Comparison of ENCODE assay signal across 21 cellular contexts in genomic region chr7:116665447-116665996, GRCh38. TPM values are rescaled to one million over a fixed set of nuclear protein-coding genes. Genes with fewer than 3 reads are reported as not detected.
DNase-seq lines count a peak whose midpoint lies in the region; ATAC-seq, FAIRE-seq and TF ChIP-seq lines count a peak whose summit lies in the region.
"Had no signal": no experiment of that assay in that cellular context is flagged by ENCODE, and none has a peak within 500 bp of the region (broad histone marks: within the 10 kb centered on the region; RNA-seq: fewer than 3 reads in every experiment).

No MANE protein-coding gene starts in this region.

- FAIRE-seq in HepG2 (lab: Jason Lieb, UNC) (no peak), kidney (lab: Jason Lieb, UNC) (peak; percentile 84)
- FAIRE-seq: GM12891, GM18507, H54 had no signal

- no peak for ATAC-seq in HepG2
- no peak for ATAC-seq in HG03442 (IDR thresholded peaks at IDR 0.05; ENCODE audit: unreplicated experiment)
- ATAC-seq in effector memory CD8-positive, alpha-beta T cell (replicated peaks): no peak
- ATAC-seq in HG02610 (IDR thresholded peaks at IDR 0.05; ENCODE audit: unreplicated experiment): no peak
- ATAC-seq in HG02884 (IDR thresholded peaks at IDR 0.05; ENCODE audit: unreplicated experiment): no peak
- ATAC-seq: PC-3 had no signal

- POLR2A ChIA-PET in HepG2 (lab: Yijun Ruan, JAX): no interaction called here

- H3K4me1 Mint-ChIP-seq in effector memory CD8-positive, alpha-beta T cell (ENCODE audit: low read depth in 2 of 2): no peaks in the 10 kb centered on the region

- H3K27me3 Mint-ChIP-seq in effector memory CD8-positive, alpha-beta T cell: peaks cover 27 to 35% of the 10 kb centered on the region in 2 donors

- no TSS peak for BruUV-seq in HepG2 (replicated peaks; lab: Mats Ljungman, UMichigan)

- TF ChIP-seq RAD21 in liver (IDR thresholded peaks at IDR 0.05) (peak in 1 of 2 donors; percentile 16), HepG2 (CRISPR knock-in tag; IDR thresholded peaks at IDR 0.05) (no peak)

- TF ChIP-seq CTCF in liver (IDR thresholded peaks at IDR 0.05; ENCODE audit: low read depth, low read length, missing input control) (no peak), HepG2 (CRISPR knock-in tag; IDR thresholded peaks at IDR 0.05) (no peak), choroid plexus epithelial cell (conservative IDR thresholded peaks at IDR 0.05; ENCODE audit: low read depth, low read length) (no peak), kidney (IDR thresholded peaks at IDR 0.05; ENCODE audit: borderline replicate concordance, extremely low read depth, insufficient read depth) (no peak)

- in situ Hi-C loops in HepG2 (cut with HindIII; ENCODE audit: extremely low pct_ligation_motif_present, low pct_unique_long_range_greater_than_20kb): no loop called here

- H3K27me3 ChIP-seq in liver (ENCODE audit: control insufficient read depth in 4 of 4, insufficient read depth in 4 of 4, low read length in 3 of 4) (no peaks in the 10 kb centered on the region), HepG2 (ENCODE audit: control insufficient read depth in 1 of 2, insufficient read depth in 2 of 2, low read length in 2 of 2) (no peaks in the 10 kb centered on the region)

- H3K9me3 Mint-ChIP-seq in effector memory CD8-positive, alpha-beta T cell: no peaks in the 10 kb centered on the region
- H3K9me3 Mint-ChIP-seq: CD4-positive, alpha-beta T cell; HFFc6 had no signal

- H3K9me3 ChIP-seq in liver (ENCODE audit: control insufficient read depth in 4 of 4, low read length in 3 of 4) (no peaks in the 10 kb centered on the region), HepG2 (ENCODE audit: low read length) (no peaks in the 10 kb centered on the region), kidney (ENCODE audit: control insufficient read depth in 1 of 2, low read length in 2 of 2) (no peaks in the 10 kb centered on the region)

- peaks cover 0 to 6% (median 0%) of the 10 kb centered on the region in 4 donors for H3K4me1 ChIP-seq in liver (ENCODE audit: control insufficient read depth in 4 of 4, insufficient read depth in 4 of 4, low read length in 3 of 4)
- H3K4me1 ChIP-seq in HepG2 (ENCODE audit: insufficient read depth, low read length): peaks cover 1% of the 10 kb centered on the region; the same call in 1 of the 2 replicates
- peaks cover 0 to 9% of the 10 kb centered on the region in 2 donors for H3K4me1 ChIP-seq in kidney (ENCODE audit: control insufficient read depth in 1 of 2, insufficient read depth in 1 of 2, low read depth in 1 of 2, low read length in 2 of 2)

- no peak overlapping the region for H3K4me2 ChIP-seq in HepG2 (ENCODE audit: low read depth, low read length)

- no peak overlapping the region for H3K4me3 Mint-ChIP-seq in effector memory CD8-positive, alpha-beta T cell
- H3K4me3 Mint-ChIP-seq: CD4-positive, alpha-beta T cell; HFFc6 had no signal

- 20% methylated on average over 2 of the region's 2 CpGs for WGBS in liver
- 6% methylated on average over 2 of the region's 2 CpGs for WGBS in HepG2 (ENCODE audit: low lambda C conversion rate)

- H3K36me3 ChIP-seq in liver (ENCODE audit: control insufficient read depth in 4 of 4, insufficient read depth in 3 of 4, low read depth in 1 of 4, low read length in 3 of 4) (no peaks in the 10 kb centered on the region), HepG2 (replicated peaks in 1 of 2; ENCODE audit: control insufficient read depth in 1 of 2, insufficient read depth in 2 of 2, low read length in 2 of 2) (no peaks in the 10 kb centered on the region), kidney (ENCODE audit: control insufficient read depth in 1 of 2, insufficient read depth in 2 of 2, low read length in 2 of 2) (no peaks in the 10 kb centered on the region)

- no peaks in the 10 kb centered on the region for H4K20me1 ChIP-seq in HepG2 (ENCODE audit: insufficient read depth, low read length)

- CTCF ChIA-PET in HepG2 (lab: Yijun Ruan, JAX; ENCODE audit: low intra/inter-chr PET ratio, low total read pairs): no interaction called here

- no peak for DNase-seq in HepG2 (ENCODE audit: low spot score)
- DNase-seq in choroid plexus epithelial cell (ENCODE audit: low read depth): peak; percentile 43
- DNase-seq in kidney: no peak
- no peak for DNase-seq in effector memory CD8-positive, alpha-beta T cell
- DNase-seq: CD4-positive, alpha-beta T cell; HFFc6; KBM-7; NCI-H1105; NCI-H1694; NCI-H2081 treated with DMSO at 0.1 percent for 48 hours; NCI-H774; PC-3; RPMI8226; SHP77 treated with DMSO at 0.1 percent for 48 hours had no signal

- H3K36me3 Mint-ChIP-seq in effector memory CD8-positive, alpha-beta T cell (ENCODE audit: insufficient read depth): no peaks in the 10 kb centered on the region

- H3K27ac Mint-ChIP-seq in effector memory CD8-positive, alpha-beta T cell: no peak overlapping the region
- H3K27ac Mint-ChIP-seq: CD4-positive, alpha-beta T cell; HFFc6 had no signal

- no peak for TF ChIP-seq POLR2A in HepG2 (IDR thresholded peaks at IDR 0.05; ENCODE audit: insufficient read depth in 1 of 2, low read depth in 2 of 2, low read length in 2 of 2)

- no peak for TF ChIP-seq EP300 in HepG2 (IDR thresholded peaks at IDR 0.05; ENCODE audit: low read depth in 2 of 2, low read length in 2 of 2)
- TF ChIP-seq EP300 in HepG2 (CRISPR knock-in tag; IDR thresholded peaks at IDR 0.05; ENCODE audit: borderline replicate concordance): no peak

- no peak overlapping the region for H3K4me3 ChIP-seq in liver (ENCODE audit: low read depth in 1 of 3, low read length in 3 of 3)
- no peak overlapping the region for H3K4me3 ChIP-seq in HepG2 (replicated peaks in 1 of 3; ENCODE audit: insufficient read depth in 1 of 3, low read depth in 2 of 3, low read length in 3 of 3)
- no peak overlapping the region for H3K4me3 ChIP-seq in choroid plexus epithelial cell (ENCODE audit: low read depth, low read length)
- H3K4me3 ChIP-seq in kidney (ENCODE audit: low read length in 2 of 2): no peak overlapping the region

- H3K9ac ChIP-seq in liver (ENCODE audit: low read depth in 1 of 2, low read length in 2 of 2) (no peak overlapping the region), HepG2 (ENCODE audit: insufficient read depth, low read depth, low read length) (no peak overlapping the region), kidney (ENCODE audit: low read length in 2 of 2) (no peak overlapping the region)

- no peak overlapping the region for H2AFZ ChIP-seq in HepG2 (ENCODE audit: low read length)

- intact Hi-C loops in HepG2 (cut with micrococcal nuclease; ENCODE audit: unreplicated experiment) (no loop called here), kidney (cut with DNase I) (no loop called here)

- H3K27ac ChIP-seq in liver (ENCODE audit: low read depth in 1 of 2, low read length in 2 of 2) (no peak overlapping the region), HepG2 (ENCODE audit: extremely low read length, insufficient read depth, low read length) (no peak overlapping the region), kidney (ENCODE audit: low read depth in 2 of 2, low read length in 2 of 2) (no peak overlapping the region)

- H3K79me2 ChIP-seq in HepG2 (ENCODE audit: insufficient read depth, low read length): no peaks in the 10 kb centered on the region

TF ChIP-seq in liver, 16 proteins besides CTCF, POLR2A, EP300 and RAD21:
- TF ChIP-seq YY1 (IDR thresholded peaks at IDR 0.05) (no peak), HNF4A (conservative IDR thresholded peaks at IDR 0.05) (peak; percentile 22 to 46)

TF ChIP-seq in HepG2, 621 proteins besides CTCF, POLR2A, EP300 and RAD21 (continues in another document):
- no peak for TF ChIP-seq HNRNPH1 (optimal IDR thresholded peaks at IDR 0.05; ENCODE audit: low read depth, low read length)
- no peak for TF ChIP-seq ZNF782 (CRISPR knock-in tag; IDR thresholded peaks at IDR 0.05; ENCODE audit: borderline replicate concordance)
- no peak for TF ChIP-seq ZNF558 (CRISPR knock-in tag; IDR thresholded peaks at IDR 0.05; ENCODE audit: borderline replicate concordance)
- TF ChIP-seq PBX3 (CRISPR knock-in tag; IDR thresholded peaks at IDR 0.05; ENCODE audit: borderline replicate concordance): no peak

RNA-seq across cellular contexts. Expression of gene MET, which starts 6.5 kb away (rescaled TPM):
- total RNA-seq in liver (10 to 100 TPM; 39.9 to 41.9 TPM), HepG2 (2016; rRNA removed; fragmentation: Illumina TruSeq; extraction: Trizol) (23.3 and 31.5 TPM in 2 replicates), kidney (225 TPM)
- polyA plus RNA-seq in liver (10 to 100 TPM; 10.2 to 10.9 TPM), HepG2 (2011; rRNA removed) (20.4 and 21.8 TPM in 2 replicates), kidney (ENCODE audit: insufficient read depth, low read depth, low replicate concordance) (13.4 TPM)
- 6.7 and 9.1 TPM in 2 replicates for total RNA-seq in HepG2 (2016; cell fraction: cytosol; rRNA removed; fragmentation: Illumina TruSeq; extraction: Trizol; ENCODE audit: low read depth)
- 22.2 and 30.9 TPM in 2 replicates for total RNA-seq in HepG2 (2016; cell fraction: insoluble cytoplasmic fraction; rRNA removed; fragmentation: Illumina TruSeq; extraction: Trizol)
- total RNA-seq in HepG2 (2016; cell fraction: membrane; rRNA removed; fragmentation: Illumina TruSeq; extraction: Trizol): 13.5 and 13.7 TPM in 2 replicates
- 41.6 and 49.0 TPM in 2 replicates for total RNA-seq in HepG2 (2016; cell fraction: nucleus; rRNA removed; fragmentation: Illumina TruSeq; extraction: Trizol)
- 12.9 and 19.5 TPM in 2 replicates for polyA plus RNA-seq in HepG2 (2011; cell fraction: cytosol; rRNA removed)
- polyA plus RNA-seq in HepG2 (2011; cell fraction: nucleus; rRNA removed): 10.0 and 10.1 TPM in 2 replicates
- 29.8 and 37.6 TPM in 2 replicates for polyA plus RNA-seq in HepG2 (2012)
- 1.00 and 1.2 TPM in 2 replicates for polyA plus RNA-seq in HepG2 (2016; cell fraction: cytosol; fragmentation: Illumina TruSeq; extraction: Trizol; ENCODE audit: low read depth)
- polyA plus RNA-seq in HepG2 (2016; cell fraction: insoluble cytoplasmic fraction; fragmentation: Illumina TruSeq; extraction: Trizol; ENCODE audit: low read depth): 12.2 TPM in 2 replicates
- 2.8 and 2.9 TPM in 2 replicates for polyA plus RNA-seq in HepG2 (2016; cell fraction: membrane; fragmentation: Illumina TruSeq; extraction: Trizol; ENCODE audit: low read depth)
- polyA plus RNA-seq in HepG2 (2016; cell fraction: nucleus; fragmentation: Illumina TruSeq; extraction: Trizol; ENCODE audit: insufficient read depth, low read depth): 21.5 and 22.5 TPM in 2 replicates
- 90.9 and 232 TPM in 2 replicates for polyA minus RNA-seq in HepG2 (2011; rRNA and poly(A)+ RNA removed; ENCODE audit: low replicate concordance)
- polyA minus RNA-seq in HepG2 (2011; cell fraction: cytosol; rRNA and poly(A)+ RNA removed): 55.1 and 63.9 TPM in 2 replicates
- polyA minus RNA-seq in HepG2 (2011; cell fraction: nucleus; rRNA and poly(A)+ RNA removed): 75.3 and 92.4 TPM in 2 replicates
